23 cellular contexts compared by ENCODE assay signal in genomic region chr5:16810503-16810854, GRCh38.
DNase-seq lines count a peak whose midpoint lies in the region; ATAC-seq, FAIRE-seq and TF ChIP-seq lines count a peak whose summit lies in the region.
"Had no signal": no experiment of that assay in that cellular context is flagged by ENCODE, and none has a peak within 500 bp of the region (broad histone marks: within the 10 kb centered on the region; RNA-seq: fewer than 3 reads in every experiment).

No MANE protein-coding gene starts in this region.

- H3K4me3 ChIP-seq in HCT116 (replicated peaks in 1 of 2; ENCODE audit: low read depth in 1 of 2, low read length in 2 of 2) (no peak overlapping the region), astrocyte (ENCODE audit: insufficient read depth, low read depth, low read length) (no peak overlapping the region), mesodermal cell (ENCODE audit: extremely low read depth, insufficient read depth, low read length, poor library complexity, severe bottlenecking) (no peak overlapping the region), Karpas-422 (ENCODE audit: low read length) (no peak overlapping the region)
- H3K4me3 ChIP-seq: esophagus squamous epithelium, gastroesophageal sphincter, GM12878, K562, skin epidermis had no signal

- peaks cover 36 to 39% of the 10 kb centered on the region in 2 experiments for H3K4me1 ChIP-seq in HCT116 (ENCODE audit: control insufficient read depth in 1 of 2, insufficient read depth in 2 of 2, low read length in 2 of 2)
- H3K4me1 ChIP-seq in astrocyte (ENCODE audit: insufficient read depth, low read length) = peaks cover 20% of the 10 kb centered on the region
- peaks cover 29% of the 10 kb centered on the region for H3K4me1 ChIP-seq in mesodermal cell (ENCODE audit: control insufficient read depth, insufficient read depth, low read length, poor library complexity, severe bottlenecking)
- H3K4me1 ChIP-seq in Karpas-422 (ENCODE audit: low read length) = no peaks in the 10 kb centered on the region
- H3K4me1 ChIP-seq: gastroesophageal sphincter had no signal

- H3K36me3 ChIP-seq in HCT116 (ENCODE audit: control insufficient read depth in 1 of 2, insufficient read depth in 2 of 2, low read length in 2 of 2) = no peaks in the 10 kb centered on the region
- H3K36me3 ChIP-seq in astrocyte (ENCODE audit: insufficient read depth, low read length) = peaks cover 2% of the 10 kb centered on the region
- peaks cover 33% of the 10 kb centered on the region for H3K36me3 ChIP-seq in mesodermal cell (ENCODE audit: control insufficient read depth, insufficient read depth, low read length)
- H3K36me3 ChIP-seq in Karpas-422 (ENCODE audit: insufficient read depth, low read length) = no peaks in the 10 kb centered on the region
- H3K36me3 ChIP-seq: gastroesophageal sphincter had no signal

- no peak for TF ChIP-seq POLR2A in HCT116 (IDR thresholded peaks at IDR 0.05; ENCODE audit: borderline replicate concordance, extremely low read depth, insufficient read depth, insufficient read length)

- peak overlapping the region; percentile 70 for H3K27ac Mint-ChIP-seq in astrocyte (ENCODE audit: unreplicated experiment)
- H3K27ac Mint-ChIP-seq: activated CD4-positive, alpha-beta memory T cell treated with anti-CD3 and anti-CD28 coated beads, Interleukin-2, amount 10 ng/mL, durations not matched to agents 7 days and 5 days; activated naive CD8-positive, alpha-beta T cell treated with anti-CD3 and anti-CD28 coated beads for 36 hours had no signal

- TF ChIP-seq CTCF in HCT116 (IDR thresholded peaks at IDR 0.05 in 2 of 3, conservative IDR thresholded peaks at IDR 0.05 in 1 of 3; ENCODE audit: borderline replicate concordance in 1 of 3, insufficient read depth in 1 of 3, low read depth in 2 of 3, low read length in 2 of 3) (no peak), astrocyte (IDR thresholded peaks at IDR 0.05; ENCODE audit: insufficient read depth, low read depth, low read length) (no peak)

- WGBS in mesodermal cell (ENCODE audit: insufficient coverage in 2 of 2), 2 experiments = 86 to 100% methylated on average over 5 of the region's 5 CpGs

- ATAC-seq in HCT116 = no peak
- no peak for ATAC-seq in GM21447 (IDR thresholded peaks at IDR 0.05; ENCODE audit: unreplicated experiment)
- no peak for ATAC-seq in HG03460 (IDR thresholded peaks at IDR 0.05; ENCODE audit: unreplicated experiment)
- ATAC-seq: GM12878, K562 had no signal

- H2AFZ ChIP-seq in HCT116 (ENCODE audit: low read depth, low read length, poor library complexity, severe bottlenecking) = no peak overlapping the region
- no peak overlapping the region for H2AFZ ChIP-seq in astrocyte (ENCODE audit: low read depth, low read length)
- no peak overlapping the region for H2AFZ ChIP-seq in Karpas-422 (ENCODE audit: low read length)

- CTCF ChIA-PET in HCT116 (lab: Charles Lee) = interaction anchor here (0.6 kb wide), 1 partner anchor 317 kb away, joined by 3 read pairs; no protein-coding TSS in a partner anchor

- intact Hi-C loops in HCT116 (cut with micrococcal nuclease) = no loop called here

- DNase-seq in HCT116 (ENCODE audit: low read depth, low spot score) (no peak), astrocyte (ENCODE audit: low read depth) (no peak), Karpas-422 (no peak), HUDEP-2 (lab: John Stamatoyannopoulos, UW; ENCODE audit: unreplicated experiment in 76 of 76) (no peak)
- DNase-seq: activated CD4-positive, alpha-beta memory T cell treated with anti-CD3 and anti-CD28 coated beads, Interleukin-2, amount 10 ng/mL, durations not matched to agents 7 days and 5 days; activated effector memory CD4-positive, alpha-beta T cell treated with Interleukin-2 at 50 U/mL for 16 hours; activated naive CD8-positive, alpha-beta T cell treated with anti-CD3 and anti-CD28 coated beads for 36 hours; effector CD8-positive, alpha-beta T cell; esophagus squamous epithelium; HCEC 1CT; NCI-H510A treated with DMSO at 0.1 percent for 48 hours; substantia nigra had no signal

- FAIRE-seq in astrocyte (lab: Jason Lieb, UNC) = no peak
- FAIRE-seq: D721Med, GM12878, islet of Langerhans, K562 had no signal

- POLR2A ChIA-PET in HCT116 (lab: Charles Lee) = no interaction called here

- H3K36me3 Mint-ChIP-seq in astrocyte (ENCODE audit: low read depth, unreplicated experiment) = peaks cover 10% of the 10 kb centered on the region
- H3K36me3 Mint-ChIP-seq: activated naive CD8-positive, alpha-beta T cell treated with anti-CD3 and anti-CD28 coated beads for 36 hours had no signal

- H3K9me3 Mint-ChIP-seq in astrocyte (ENCODE audit: unreplicated experiment) = no peaks in the 10 kb centered on the region
- H3K9me3 Mint-ChIP-seq: activated CD4-positive, alpha-beta memory T cell treated with anti-CD3 and anti-CD28 coated beads, Interleukin-2, amount 10 ng/mL, durations not matched to agents 7 days and 5 days; activated naive CD8-positive, alpha-beta T cell treated with anti-CD3 and anti-CD28 coated beads for 36 hours had no signal

- no peak overlapping the region for H3K9ac ChIP-seq in HCT116 (ENCODE audit: low read length)
- peak overlapping the region; percentile 60 for H3K9ac ChIP-seq in astrocyte (ENCODE audit: low read length)
- no peak overlapping the region for H3K9ac ChIP-seq in Karpas-422 (ENCODE audit: low read length)

- H3K27ac ChIP-seq in HCT116 (ENCODE audit: low read depth, low read length) (peak overlapping the region; percentile 60), astrocyte (ENCODE audit: low read depth, low read length) (no peak overlapping the region), mesodermal cell (ENCODE audit: low read depth, low read length, severe bottlenecking) (peak overlapping the region; percentile 50), temporal lobe (ENCODE audit: low read depth, low read length) (peak overlapping the region; percentile 51), Karpas-422 (ENCODE audit: low read length) (no peak overlapping the region)
- H3K27ac ChIP-seq: C4-2B, gastroesophageal sphincter had no signal

- H4K20me1 ChIP-seq in HCT116 (ENCODE audit: insufficient read depth) (no peaks in the 10 kb centered on the region), astrocyte (ENCODE audit: insufficient read depth, low read length) (peaks cover 83% of the 10 kb centered on the region), Karpas-422 (ENCODE audit: insufficient read depth, low read depth, low read length) (no peaks in the 10 kb centered on the region)

- RAD21 ChIA-PET in HCT116 (lab: Charles Lee; ENCODE audit: low non-redundant PET in 1 of 2, low total read pairs in 2 of 2, uncharacterized antibody in 2 of 2, unreplicated experiment in 2 of 2) = no interaction called here

- BruUV-seq in HCT116 (replicated peaks; lab: Mats Ljungman, UMichigan) = no TSS peak

- H3K9me3 ChIP-seq in HCT116 (ENCODE audit: control insufficient read depth in 1 of 2, insufficient read depth in 1 of 2, low read depth in 1 of 2, low read length in 2 of 2) (no peaks in the 10 kb centered on the region), astrocyte (ENCODE audit: insufficient read depth, low read depth, low read length) (no peaks in the 10 kb centered on the region), mesodermal cell (ENCODE audit: control insufficient read depth, low read length) (no peaks in the 10 kb centered on the region), Karpas-422 (ENCODE audit: low read length) (no peaks in the 10 kb centered on the region)
- H3K9me3 ChIP-seq: esophagus squamous epithelium, gastroesophageal sphincter had no signal

- H3K27me3 Mint-ChIP-seq in astrocyte (ENCODE audit: low read depth, unreplicated experiment) = no peaks in the 10 kb centered on the region
- H3K27me3 Mint-ChIP-seq: activated CD4-positive, alpha-beta memory T cell treated with anti-CD3 and anti-CD28 coated beads, Interleukin-2, amount 10 ng/mL, durations not matched to agents 7 days and 5 days had no signal

- no peaks in the 10 kb centered on the region for H3K27me3 ChIP-seq in HCT116 (ENCODE audit: insufficient read depth, low read length)
- no peaks in the 10 kb centered on the region for H3K27me3 ChIP-seq in astrocyte (ENCODE audit: insufficient read depth, low read length)
- H3K27me3 ChIP-seq in Karpas-422 (ENCODE audit: low read length) = no peaks in the 10 kb centered on the region
- H3K27me3 ChIP-seq: esophagus squamous epithelium, gastroesophageal sphincter had no signal

- H3K4me3 Mint-ChIP-seq in astrocyte (ENCODE audit: unreplicated experiment) = peak overlapping the region; percentile 2
- H3K4me3 Mint-ChIP-seq: activated CD4-positive, alpha-beta memory T cell treated with anti-CD3 and anti-CD28 coated beads, Interleukin-2, amount 10 ng/mL, durations not matched to agents 7 days and 5 days; activated naive CD8-positive, alpha-beta T cell treated with anti-CD3 and anti-CD28 coated beads for 36 hours had no signal

- peaks cover 34% of the 10 kb centered on the region for H3K4me1 Mint-ChIP-seq in astrocyte (ENCODE audit: low read depth, unreplicated experiment)
- H3K4me1 Mint-ChIP-seq: activated CD4-positive, alpha-beta memory T cell treated with anti-CD3 and anti-CD28 coated beads, Interleukin-2, amount 10 ng/mL, durations not matched to agents 7 days and 5 days had no signal

- H3K4me2 ChIP-seq in HCT116 (ENCODE audit: low read length) (peak overlapping the region; percentile 27), astrocyte (ENCODE audit: low read length) (peak overlapping the region; percentile 74), Karpas-422 (ENCODE audit: low read depth, low read length, poor library complexity, severe bottlenecking) (no peak overlapping the region)

- no peaks in the 10 kb centered on the region for H3K9me2 ChIP-seq in HCT116 (ENCODE audit: insufficient read depth)
- H3K9me2 ChIP-seq in Karpas-422 (replicated peaks; ENCODE audit: insufficient read depth, low read length) = no peaks in the 10 kb centered on the region

- TF ChIP-seq RAD21 in HCT116 (IDR thresholded peaks at IDR 0.05; ENCODE audit: low read depth) = no peak

- peaks cover 23% of the 10 kb centered on the region for H3K79me2 ChIP-seq in HCT116 (ENCODE audit: insufficient read depth, low read length)
- H3K79me2 ChIP-seq in astrocyte (ENCODE audit: insufficient read depth, low read length) = peaks cover 90% of the 10 kb centered on the region
- H3K79me2 ChIP-seq in Karpas-422 (ENCODE audit: low read length) = no peaks in the 10 kb centered on the region

Comparison
In these comparisons a context has a peak if more than half of its experiments do, and no peak if none do; other contexts are left out.
1. H3K27ac ChIP-seq: peak in HCT116 (single experiment), mesodermal cell (single experiment) and temporal lobe (single experiment); none in astrocyte (single experiment) and Karpas-422 (single experiment).